ENCODE assay signal across 17 cellular contexts in the genomic region with DNA sequence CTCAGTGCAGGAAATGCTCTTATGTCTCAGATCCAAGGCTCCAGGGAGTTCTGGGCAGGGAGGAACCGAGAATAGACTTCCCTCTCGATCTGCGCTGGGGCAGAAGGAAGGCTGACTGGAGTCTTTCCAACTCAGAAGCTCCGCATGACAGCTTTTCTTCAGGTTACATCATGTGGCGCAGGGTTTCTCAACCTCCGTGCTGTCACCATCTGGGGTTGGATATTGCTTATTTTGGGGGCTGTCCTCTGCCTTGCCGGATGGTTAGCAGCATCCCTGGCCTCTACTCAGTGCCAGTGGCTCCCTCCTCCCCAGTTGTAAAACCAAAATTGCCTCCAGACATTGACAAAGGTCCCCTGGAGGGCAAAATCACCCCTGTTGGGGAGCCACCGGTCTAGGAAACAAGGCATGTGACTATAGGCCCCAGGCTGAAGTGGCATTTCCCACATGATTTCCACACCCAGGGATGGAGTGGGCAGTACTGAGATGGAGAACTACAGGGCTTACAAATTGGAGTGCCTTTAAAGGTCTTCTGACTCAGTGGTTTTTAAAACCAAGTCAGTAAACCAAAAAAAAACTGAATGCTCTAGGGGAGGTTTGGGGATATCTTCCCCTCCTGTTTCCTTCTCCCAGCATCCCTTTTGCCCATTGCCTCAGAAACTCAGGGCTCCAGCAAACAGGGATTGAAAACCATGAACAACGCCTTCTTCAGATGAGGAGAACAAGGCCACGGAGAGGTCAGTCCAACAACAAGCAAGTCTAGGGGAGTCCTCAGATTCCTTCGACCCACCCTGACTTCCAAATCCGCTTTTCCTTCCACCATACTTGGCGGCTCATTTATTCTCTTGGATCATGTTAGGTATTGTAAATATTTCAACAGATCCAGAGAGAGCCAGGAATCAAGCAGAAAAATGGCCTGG. TPM values are rescaled to one million over a fixed set of nuclear protein-coding genes. Genes with fewer than 3 reads are reported as not detected.
DNase-seq lines count a peak whose midpoint lies in the region; ATAC-seq and TF ChIP-seq lines count a peak whose summit lies in the region.
"Had no signal": no experiment of that assay in that cellular context is flagged by ENCODE, and none has a peak within 500 bp of the region (broad histone marks: within the 10 kb centered on the region; RNA-seq: fewer than 3 reads in every experiment).

No MANE protein-coding gene starts in this region.

- intact Hi-C loops in heart right ventricle (cut with DNase I): loop anchor here in 3 of 10 donors (5.0 to 10.0 kb wide), 3 partner anchors 44 to 849 kb away; no protein-coding TSS in a partner anchor

- H3K27me3 Mint-ChIP-seq in activated T-cell treated with anti-CD3 and anti-CD28 coated beads, Interleukin-2, amount 50 U/mL, for 72 hours (ENCODE audit: low read depth): peaks cover 7% of the 10 kb centered on the region
- H3K27me3 Mint-ChIP-seq: activated B cell treated with CpG ODN at 0.5 μM for 24 hours had no signal

- H3K4me1 ChIP-seq in heart right ventricle (peaks cover 0 to 40% (median 18%) of the 10 kb centered on the region in 9 donors), suprapubic skin (peaks cover under 1% of the 10 kb centered on the region)

- no peak for TF ChIP-seq POLR2A in suprapubic skin (IDR thresholded peaks at IDR 0.05)

- no peak for TF ChIP-seq RAD21 in Ishikawa (IDR thresholded peaks at IDR 0.05; ENCODE audit: low read depth)

- H3K36me3 ChIP-seq in heart right ventricle (no peaks in the 10 kb centered on the region), suprapubic skin (no peaks in the 10 kb centered on the region)
- H3K36me3 ChIP-seq: transverse colon had no signal

- no peak for TF ChIP-seq CTCF in heart right ventricle (IDR thresholded peaks at IDR 0.05)
- TF ChIP-seq CTCF in suprapubic skin (IDR thresholded peaks at IDR 0.05): no peak

- DNase-seq in RPMI7951 (ENCODE audit: low read depth): peak; percentile 55
- no peak for DNase-seq in heart right ventricle
- no peak for DNase-seq in suprapubic skin (ENCODE audit: low spot score in 2 of 2)
- DNase-seq in activated T-cell treated with anti-CD3 and anti-CD28 coated beads, Interleukin-2, amount 50 U/mL, for 72 hours: no peak
- DNase-seq in hypothalamus (lab: John Stamatoyannopoulos, UW): no peak
- DNase-seq: activated B cell treated with CpG ODN at 0.5 μM for 24 hours; activated CD8-positive, alpha-beta memory T cell treated with anti-CD3 and anti-CD28 coated beads, Interleukin-2, amount 50 U/mL, for 4 hours; GF-D8; MM.1S; naive thymus-derived CD8-positive, alpha-beta T cell; NK-92 treated with Interleukin-12 subunit alpha and Interleukin-12 subunit beta, amount 100 ng/mL, for 24 hours; retina; transverse colon had no signal

- peaks cover under 1% of the 10 kb centered on the region for H3K4me1 Mint-ChIP-seq in activated T-cell treated with anti-CD3 and anti-CD28 coated beads, Interleukin-2, amount 50 U/mL, for 72 hours (ENCODE audit: low read depth)
- H3K4me1 Mint-ChIP-seq: activated B cell treated with CpG ODN at 0.5 μM for 24 hours; activated naive CD4-positive, alpha-beta T cell treated with anti-CD3 and anti-CD28 coated beads, Interleukin-2, amount 50 U/mL, for 24 hours; naive thymus-derived CD8-positive, alpha-beta T cell had no signal

- H3K9me3 ChIP-seq in heart right ventricle (peaks cover 0 to 15% (median 6%) of the 10 kb centered on the region in 11 donors), suprapubic skin (no peaks in the 10 kb centered on the region)
- H3K9me3 ChIP-seq: transverse colon had no signal

- ATAC-seq in heart right ventricle (peak; percentile 53 to 70 (median 61)), HG03135 (IDR thresholded peaks at IDR 0.05; ENCODE audit: unreplicated experiment) (no peak)
- no peak for ATAC-seq in activated T-cell treated with anti-CD3 and anti-CD28 coated beads, Interleukin-2, amount 50 U/mL, for 72 hours (replicated peaks in 1 of 2)
- ATAC-seq: naive thymus-derived CD8-positive, alpha-beta T cell had no signal

- H3K27ac Mint-ChIP-seq in activated T-cell treated with anti-CD3 and anti-CD28 coated beads, Interleukin-2, amount 50 U/mL, for 72 hours: no peak overlapping the region
- H3K27ac Mint-ChIP-seq: activated B cell treated with CpG ODN at 0.5 μM for 24 hours; activated naive CD4-positive, alpha-beta T cell treated with anti-CD3 and anti-CD28 coated beads, Interleukin-2, amount 50 U/mL, for 24 hours; naive thymus-derived CD8-positive, alpha-beta T cell had no signal

- H3K9me3 Mint-ChIP-seq in activated T-cell treated with anti-CD3 and anti-CD28 coated beads, Interleukin-2, amount 50 U/mL, for 72 hours: peaks cover 5 to 6% of the 10 kb centered on the region in 2 donors
- H3K9me3 Mint-ChIP-seq: activated naive CD4-positive, alpha-beta T cell treated with anti-CD3 and anti-CD28 coated beads, Interleukin-2, amount 50 U/mL, for 24 hours had no signal

- WGBS in heart right ventricle, 2 donors: 62 to 69% methylated on average over 13 of the region's 13 CpGs
- 63% methylated on average over 13 of the region's 13 CpGs for WGBS in suprapubic skin

- no peaks in the 10 kb centered on the region for H3K36me3 Mint-ChIP-seq in activated T-cell treated with anti-CD3 and anti-CD28 coated beads, Interleukin-2, amount 50 U/mL, for 72 hours (ENCODE audit: insufficient read depth in 2 of 2)
- H3K36me3 Mint-ChIP-seq: activated naive CD4-positive, alpha-beta T cell treated with anti-CD3 and anti-CD28 coated beads, Interleukin-2, amount 50 U/mL, for 24 hours; naive thymus-derived CD8-positive, alpha-beta T cell had no signal

- H3K27me3 ChIP-seq in heart right ventricle (no peaks in the 10 kb centered on the region), suprapubic skin (no peaks in the 10 kb centered on the region)
- H3K27me3 ChIP-seq: transverse colon had no signal

- no peak overlapping the region for H3K4me3 Mint-ChIP-seq in activated T-cell treated with anti-CD3 and anti-CD28 coated beads, Interleukin-2, amount 50 U/mL, for 72 hours
- H3K4me3 Mint-ChIP-seq: activated B cell treated with CpG ODN at 0.5 μM for 24 hours; activated naive CD4-positive, alpha-beta T cell treated with anti-CD3 and anti-CD28 coated beads, Interleukin-2, amount 50 U/mL, for 24 hours; naive thymus-derived CD8-positive, alpha-beta T cell had no signal

- H3K27ac ChIP-seq in heart right ventricle (peak overlapping the region in 8 of 10 donors; percentile 7 to 66 (median 38)), suprapubic skin (peak overlapping the region; percentile 54)

- TF ChIP-seq EP300 in Ishikawa (IDR thresholded peaks at IDR 0.05; ENCODE audit: borderline replicate concordance) (no peak), suprapubic skin (IDR thresholded peaks at IDR 0.05) (no peak)

- H3K4me3 ChIP-seq in heart right ventricle: no peak overlapping the region
- H3K4me3 ChIP-seq in suprapubic skin: no peak overlapping the region
- H3K4me3 ChIP-seq: transverse colon had no signal

TF ChIP-seq in Ishikawa, 13 proteins besides CTCF, POLR2A, EP300 and RAD21:
- 0 out of 2 replicates have a peak, but pooled peaks have one; percentile 19 for TF ChIP-seq CEBPB (IDR thresholded peaks at IDR 0.05)
- no peak for TF ChIP-seq TCF12 (IDR thresholded peaks at IDR 0.05; ENCODE audit: low read depth)
- TF ChIP-seq, protein P1, sequence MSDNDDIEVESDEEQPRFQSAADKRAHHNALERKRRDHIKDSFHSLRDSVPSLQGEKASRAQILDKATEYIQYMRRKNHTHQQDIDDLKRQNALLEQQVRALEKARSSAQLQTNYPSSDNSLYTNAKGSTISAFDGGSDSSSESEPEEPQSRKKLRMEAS (IDR thresholded peaks at IDR 0.05): no peak

RNA-seq across cellular contexts. Expression of a gene that starts 21.6 kb away (rescaled TPM):
- total RNA-seq in RPMI7951 (2014; rRNA removed; shearing (Covaris generic)): not detected in 2 replicates
- under 1 TPM in 4 of 10 donors, not detected in 6; 0.12 to 0.25 (median 0.22) TPM for total RNA-seq in heart right ventricle
- 1 to 10 TPM in 1 of 2 donors, under 1 TPM in 1; 0.12 to 1.4 TPM for polyA plus RNA-seq in heart right ventricle
- total RNA-seq in suprapubic skin: 1 to 10 TPM in 1 of 4 donors, not detected in 3; 2.0 TPM
- under 1 TPM; 0.79 to 0.97 TPM for total RNA-seq in activated T-cell treated with anti-CD3 and anti-CD28 coated beads, Interleukin-2, amount 50 U/mL, for 72 hours
- total RNA-seq: HT-29 had no signal
- polyA plus RNA-seq: naive thymus-derived CD8-positive, alpha-beta T cell had no signal

Comparison
In these comparisons a context has a peak if more than half of its experiments do, and no peak if none do; other contexts are left out.
1. ATAC-seq: peak in heart right ventricle (8 of 8); none in activated T-cell treated with anti-CD3 and anti-CD28 coated beads, Interleukin-2, amount 50 U/mL, for 72 hours (0 of 2) and HG03135 (single experiment).